ENCODE assay signal across 9 cellular contexts in the genomic region with DNA sequence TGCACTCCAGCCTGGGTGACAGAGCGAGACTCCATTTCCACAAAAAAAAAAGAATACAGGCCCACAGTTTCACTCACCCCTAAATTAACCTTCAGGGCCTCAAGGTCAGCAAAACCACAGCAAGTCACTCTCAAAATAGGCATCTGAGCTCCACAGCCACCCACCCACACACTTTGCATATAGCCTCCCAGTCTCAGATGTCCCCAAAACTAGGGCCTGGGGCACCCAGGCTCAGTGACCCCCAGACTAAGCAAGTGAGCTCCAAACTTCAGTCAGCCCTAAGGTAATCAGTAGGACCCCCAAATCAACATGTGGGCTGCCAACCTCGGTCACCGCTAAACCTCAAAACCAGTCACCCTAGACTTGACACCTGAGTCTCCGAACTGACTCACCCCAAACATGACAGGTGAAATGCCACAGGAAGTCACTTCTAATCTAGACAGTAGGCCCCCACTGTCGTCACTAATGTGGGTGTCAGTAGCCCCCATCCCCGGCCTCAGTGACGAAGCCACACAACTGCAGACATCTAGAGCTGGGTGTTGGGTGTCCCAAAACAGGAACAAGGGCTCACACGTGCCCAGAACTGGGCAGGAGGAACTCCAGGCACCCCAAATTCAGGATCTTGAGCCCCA. TPM values are rescaled to one million over a fixed set of nuclear protein-coding genes. Genes with fewer than 3 reads are reported as not detected.
DNase-seq lines count a peak whose midpoint lies in the region; ATAC-seq and TF ChIP-seq lines count a peak whose summit lies in the region.
"Had no signal": no experiment of that assay in that cellular context is flagged by ENCODE, and none has a peak within 500 bp of the region (broad histone marks: within the 10 kb centered on the region; RNA-seq: fewer than 3 reads in every experiment).

No MANE protein-coding gene starts in this region.

- TF ChIP-seq CTCF in omental fat pad (IDR thresholded peaks at IDR 0.05): no peak

- peak; percentile 86 for DNase-seq in activated T-cell treated with anti-CD3 and anti-CD28 coated beads, Interleukin-2, amount 50 U/mL, for 4 hours
- DNase-seq in stimulated activated CD4-positive, alpha-beta T cell treated with anti-CD3 and anti-CD28 coated beads, Interleukin-1b, Interleukin-23, amount 100 ng/mL, for 48 hours: peak; percentile 94
- no peak for DNase-seq in NCI-H1694 (lab: John Stamatoyannopoulos, UW)
- no peak for DNase-seq in NCI-H345 treated with DMSO at 0.1 percent for 48 hours (lab: John Stamatoyannopoulos, UW; ENCODE audit: unreplicated experiment)
- DNase-seq in Right ventricle myocardium inferior (ENCODE audit: missing footprints): no peak
- no peak for DNase-seq in omental fat pad (ENCODE audit: low spot score)

- intact Hi-C loops in Right ventricle myocardium inferior (cut with DNase I): no loop called here

- peaks cover 60% of the 10 kb centered on the region for H3K4me1 Mint-ChIP-seq in activated T-cell treated with anti-CD3 and anti-CD28 coated beads, Interleukin-2, amount 50 U/mL, for 4 hours (ENCODE audit: low read depth)

- H3K27me3 Mint-ChIP-seq in activated T-cell treated with anti-CD3 and anti-CD28 coated beads, Interleukin-2, amount 50 U/mL, for 4 hours (ENCODE audit: low read depth): peaks cover 3% of the 10 kb centered on the region

- no peaks in the 10 kb centered on the region for H3K9me3 Mint-ChIP-seq in activated T-cell treated with anti-CD3 and anti-CD28 coated beads, Interleukin-2, amount 50 U/mL, for 4 hours

- peak; percentile 82 for ATAC-seq in GM19467 (IDR thresholded peaks at IDR 0.05; ENCODE audit: unreplicated experiment)
- ATAC-seq in HG03520 (IDR thresholded peaks at IDR 0.05; ENCODE audit: unreplicated experiment): peak; percentile 70
- peak; percentile 95 to 96 for ATAC-seq in activated T-cell treated with anti-CD3 and anti-CD28 coated beads, Interleukin-2, amount 50 U/mL, for 4 hours
- ATAC-seq in Right ventricle myocardium inferior: no peak
- no peak for ATAC-seq in omental fat pad (ENCODE audit: low FRiP score)

- H3K4me3 Mint-ChIP-seq in activated T-cell treated with anti-CD3 and anti-CD28 coated beads, Interleukin-2, amount 50 U/mL, for 4 hours: peak overlapping the region; percentile 66

- no peaks in the 10 kb centered on the region for H3K36me3 Mint-ChIP-seq in activated T-cell treated with anti-CD3 and anti-CD28 coated beads, Interleukin-2, amount 50 U/mL, for 4 hours (ENCODE audit: insufficient read depth)

RNA-seq across cellular contexts. Expression of a gene that starts 13.9 kb away (rescaled TPM):
- 10 to 100 TPM; 63.1 to 82.1 (median 70.4) TPM for total RNA-seq in activated T-cell treated with anti-CD3 and anti-CD28 coated beads, Interleukin-2, amount 50 U/mL, for 4 hours
- total RNA-seq in Right ventricle myocardium inferior (68.4 TPM), omental fat pad (100 to 1,000 TPM; 132 to 192 (median 167) TPM)

RNA-seq across cellular contexts. Expression of a gene that starts 17.0 kb away (rescaled TPM):
- 1 to 10 TPM in 2 of 3 donors, under 1 TPM in 1; 0.83 to 2.0 (median 1.5) TPM for total RNA-seq in activated T-cell treated with anti-CD3 and anti-CD28 coated beads, Interleukin-2, amount 50 U/mL, for 4 hours
- total RNA-seq in Right ventricle myocardium inferior: not detected
- under 1 TPM in 1 of 4 donors, not detected in 3; 0.25 TPM for total RNA-seq in omental fat pad
- total RNA-seq: SK-MEL-5 had no signal

RNA-seq across cellular contexts. Expression of a gene that starts 48.8 kb away (rescaled TPM):
- 1 to 10 TPM; 2.8 to 4.9 (median 3.7) TPM for total RNA-seq in activated T-cell treated with anti-CD3 and anti-CD28 coated beads, Interleukin-2, amount 50 U/mL, for 4 hours
- total RNA-seq in Right ventricle myocardium inferior (342 TPM), omental fat pad (under 1 TPM in 2 of 4 donors, not detected in 2; 0.13 to 0.28 TPM)

Comparison
In these comparisons a context has a peak if more than half of its experiments do, and no peak if none do; other contexts are left out.
1. ATAC-seq: peak in GM19467 (single experiment), HG03520 (single experiment) and activated T-cell treated with anti-CD3 and anti-CD28 coated beads, Interleukin-2, amount 50 U/mL, for 4 hours (2 of 2); none in Right ventricle myocardium inferior (single experiment) and omental fat pad (single experiment).
2. DNase-seq: peak in activated T-cell treated with anti-CD3 and anti-CD28 coated beads, Interleukin-2, amount 50 U/mL, for 4 hours (single experiment) and stimulated activated CD4-positive, alpha-beta T cell treated with anti-CD3 and anti-CD28 coated beads, Interleukin-1b, Interleukin-23, amount 100 ng/mL, for 48 hours (single experiment); none in NCI-H1694 (single experiment), NCI-H345 treated with DMSO at 0.1 percent for 48 hours (single experiment), Right ventricle myocardium inferior (single experiment) and omental fat pad (single experiment).
3. RNA of a gene that starts 48.8 kb away (total RNA-seq): 342 TPM in Right ventricle myocardium inferior (single experiment); 2.8 to 4.9 TPM in activated T-cell treated with anti-CD3 and anti-CD28 coated beads, Interleukin-2, amount 50 U/mL, for 4 hours and 0.13 to 0.28 TPM in omental fat pad; every median in the first group is over 10 times any median in the second.